ENCODE assay signal across 1 cellular context in genomic region chr12:120041386-120042231, GRCh38.
TF ChIP-seq lines count a peak whose summit lies in the region.

No MANE protein-coding gene starts in this region.

TF ChIP-seq in WTC11, 78 proteins besides CTCF, POLR2A, EP300 and RAD21 (continued from another document):
- TF ChIP-seq ARID4B (CRISPR knock-in tag; IDR thresholded peaks at IDR 0.05; ENCODE audit: borderline replicate concordance) (no peak), ZNF671 (CRISPR knock-in tag; IDR thresholded peaks at IDR 0.05) (no peak), FOXP1 (CRISPR knock-in tag; IDR thresholded peaks at IDR 0.05; ENCODE audit: borderline replicate concordance) (no peak), NR3C1 (CRISPR knock-in tag; conservative IDR thresholded peaks at IDR 0.05; ENCODE audit: low read depth) (no peak), ZBTB21 (CRISPR knock-in tag; IDR thresholded peaks at IDR 0.05; ENCODE audit: borderline replicate concordance) (no peak)
TF ChIP-seq in WTC11: peak in this region for 0.
